Comparison of ENCODE assay signal across 24 cellular contexts in the genomic region with DNA sequence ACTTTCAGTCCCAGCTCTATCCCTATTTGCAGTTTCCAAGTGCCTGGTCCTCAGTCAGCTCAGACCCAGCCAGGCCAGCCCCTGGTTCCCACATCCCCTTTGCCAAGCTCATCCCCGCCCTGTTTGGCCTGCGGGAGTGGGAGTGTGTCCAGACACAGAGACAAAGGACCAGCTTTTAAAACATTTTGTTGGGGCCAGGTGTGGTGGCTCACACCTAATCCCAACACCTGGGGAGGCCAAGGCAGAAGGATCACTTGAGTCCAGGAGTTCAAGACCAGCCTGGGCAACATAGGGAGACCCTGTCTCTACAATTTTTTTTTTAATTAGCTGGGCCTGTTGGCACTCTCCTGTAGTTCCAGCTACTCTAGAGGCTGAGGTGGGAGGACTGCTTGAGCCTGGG. TPM values are rescaled to one million over a fixed set of nuclear protein-coding genes. Genes with fewer than 3 reads are reported as not detected.
DNase-seq lines count a peak whose midpoint lies in the region; ATAC-seq and FAIRE-seq lines count a peak whose summit lies in the region.
"Had no signal": no experiment of that assay in that cellular context is flagged by ENCODE, and none has a peak within 500 bp of the region (broad histone marks: within the 10 kb centered on the region; RNA-seq: fewer than 3 reads in every experiment).

No MANE protein-coding gene starts in this region.

- peak overlapping the region; percentile 87 for H2BK120ac ChIP-seq in neuronal stem cell (ENCODE audit: low read depth, low read length)

- H2AFZ ChIP-seq in neuronal stem cell (ENCODE audit: low read length) = no peak overlapping the region
- H2AFZ ChIP-seq: GM23338 had no signal

- no peak overlapping the region for H3K4ac ChIP-seq in neuronal stem cell (ENCODE audit: low read length)

- H3K14ac ChIP-seq in neuronal stem cell (ENCODE audit: low read length) = no peak overlapping the region

- no peak overlapping the region for H3K4me2 ChIP-seq in neuronal stem cell (ENCODE audit: insufficient read depth, low read length, poor library complexity, severe bottlenecking)
- H3K4me2 ChIP-seq: A549; BLaER1 treated with 17β-estradiol and CSF1 and Interleukin-3, amounts not matched to agents 10 nM and 100 nM; GM23338 had no signal

- no peak overlapping the region for H2BK12ac ChIP-seq in neuronal stem cell (ENCODE audit: low read length)

- no peak overlapping the region for H2BK15ac ChIP-seq in neuronal stem cell (ENCODE audit: low read length)

- FAIRE-seq in HTR-8/SVneo (lab: Jason Lieb, UNC) = peak; percentile 38
- FAIRE-seq: A549, D721Med, GM12878 had no signal

- H3K36me3 ChIP-seq in neuronal stem cell (replicated peaks in 1 of 2; ENCODE audit: control insufficient read depth in 2 of 2, insufficient read depth in 2 of 2, low read length in 2 of 2) = no peaks in the 10 kb centered on the region
- H3K36me3 ChIP-seq: BE2C; BLaER1 treated with 17β-estradiol and CSF1 and Interleukin-3, amounts not matched to agents 10 nM and 100 nM had no signal

- no peaks in the 10 kb centered on the region for H3K4me1 ChIP-seq in neuronal stem cell (ENCODE audit: control insufficient read depth in 2 of 2, insufficient read depth in 1 of 2, low read depth in 1 of 2, low read length in 2 of 2)
- H3K4me1 ChIP-seq: BE2C; BLaER1 treated with 17β-estradiol and CSF1 and Interleukin-3, amounts not matched to agents 10 nM and 100 nM had no signal

- no peak overlapping the region for H3K9ac ChIP-seq in neuronal stem cell (ENCODE audit: low read depth, low read length, poor library complexity)

- no peak for DNase-seq in HTR-8/SVneo (ENCODE audit: insufficient read length, low spot score)
- no peak for DNase-seq in central memory CD8-positive, alpha-beta T cell (ENCODE audit: low spot score in 2 of 2)
- no peak for DNase-seq in neuronal stem cell (ENCODE audit: low spot score)
- DNase-seq: 8988T; ACHN; AML-193; BE2C; CD4-positive, alpha-beta T cell; CD8-positive, alpha-beta memory T cell; DMS 273 treated with DMSO at 0.1 percent for 48 hours; DMS79; EL; GDM1; H9 had no signal

- no peaks in the 10 kb centered on the region for H3K9me3 ChIP-seq in neuronal stem cell (replicated peaks in 1 of 2; ENCODE audit: control insufficient read depth in 2 of 2, insufficient read depth in 1 of 2, low read depth in 1 of 2, low read length in 2 of 2)
- H3K9me3 ChIP-seq: A549; BE2C; BLaER1 treated with 17β-estradiol and CSF1 and Interleukin-3, amounts not matched to agents 10 nM and 100 nM had no signal

- no peak overlapping the region for H3K23ac ChIP-seq in neuronal stem cell (ENCODE audit: low read depth, low read length, poor library complexity)

- H3K9me3 Mint-ChIP-seq in central memory CD8-positive, alpha-beta T cell = no peaks in the 10 kb centered on the region
- H3K9me3 Mint-ChIP-seq: CD14-positive monocyte; CD4-positive, alpha-beta T cell; CD8-positive, alpha-beta memory T cell; GM23338 had no signal

- H2BK5ac ChIP-seq in neuronal stem cell (ENCODE audit: low read length) = no peak overlapping the region

- no peak overlapping the region for H2AK5ac ChIP-seq in neuronal stem cell (ENCODE audit: low read depth, low read length)

- peaks cover 0 to 12% (median 0%) of the 10 kb centered on the region in 3 experiments for H3K27me3 ChIP-seq in neuronal stem cell (ENCODE audit: control insufficient read depth in 3 of 3, insufficient read depth in 3 of 3, low read depth in 1 of 3, low read length in 3 of 3)
- H3K27me3 ChIP-seq: BE2C; BLaER1 treated with 17β-estradiol and CSF1 and Interleukin-3, amounts not matched to agents 10 nM and 100 nM had no signal

- H3K18ac ChIP-seq in neuronal stem cell (ENCODE audit: low read length) = no peak overlapping the region

- H3K79me1 ChIP-seq in neuronal stem cell (ENCODE audit: low read depth, low read length) = peaks cover 1% of the 10 kb centered on the region

- no peak overlapping the region for H3K4me3 ChIP-seq in neuronal stem cell (ENCODE audit: low read length in 2 of 2)
- H3K4me3 ChIP-seq: A549; BLaER1 treated with 17β-estradiol and CSF1 and Interleukin-3, amounts not matched to agents 10 nM and 100 nM; GM12878; GM23338 had no signal

- peaks cover under 1% of the 10 kb centered on the region for H3K27me3 Mint-ChIP-seq in central memory CD8-positive, alpha-beta T cell

- no peak overlapping the region for H3K27ac ChIP-seq in neuronal stem cell (replicated peaks; ENCODE audit: low read length)
- H3K27ac ChIP-seq: A549; BLaER1 treated with 17β-estradiol and CSF1 and Interleukin-3, amounts not matched to agents 10 nM and 100 nM had no signal

- peak overlapping the region; percentile 42 for H3K27ac Mint-ChIP-seq in central memory CD8-positive, alpha-beta T cell (ENCODE audit: low read depth)
- H3K27ac Mint-ChIP-seq: CD14-positive monocyte; CD4-positive, alpha-beta T cell; GM23338 had no signal

- H4K91ac ChIP-seq in neuronal stem cell (ENCODE audit: low read depth, low read length, poor library complexity) = no peak overlapping the region

- H4K8ac ChIP-seq in neuronal stem cell (ENCODE audit: low read depth, low read length) = no peak overlapping the region

- H3K4me1 Mint-ChIP-seq in central memory CD8-positive, alpha-beta T cell = peaks cover 6% of the 10 kb centered on the region
- H3K4me1 Mint-ChIP-seq: CD14-positive monocyte, GM23338 had no signal

- no peak overlapping the region for H3K4me3 Mint-ChIP-seq in central memory CD8-positive, alpha-beta T cell
- H3K4me3 Mint-ChIP-seq: CD14-positive monocyte; CD4-positive, alpha-beta T cell; CD8-positive, alpha-beta memory T cell; GM23338; H9 had no signal

- ATAC-seq in central memory CD8-positive, alpha-beta T cell (replicated peaks; ENCODE audit: extremely low read depth, poor library complexity, severe bottlenecking) = no peak
- ATAC-seq in HG02678 (IDR thresholded peaks at IDR 0.05; ENCODE audit: unreplicated experiment) (no peak), GM19463 (IDR thresholded peaks at IDR 0.05; ENCODE audit: unreplicated experiment) (no peak), HG03025 (IDR thresholded peaks at IDR 0.05; ENCODE audit: low FRiP score, unreplicated experiment) (no peak)
- ATAC-seq: A549, GM12878, GM23338, HCT116 had no signal

- no CpG with 5 or more reads among the region's 2 CpGs for WGBS in neuronal stem cell (ENCODE audit: extremely low coverage in 2 of 2, insufficient read length in 2 of 2, insufficient replicate concordance in 1 of 2), 2 donors

- H3K36me3 Mint-ChIP-seq in central memory CD8-positive, alpha-beta T cell (ENCODE audit: insufficient read depth) = peaks cover 3% of the 10 kb centered on the region
- H3K36me3 Mint-ChIP-seq: CD14-positive monocyte; CD8-positive, alpha-beta memory T cell had no signal

RNA-seq across cellular contexts. Expression of a gene that starts 1.7 kb away (rescaled TPM):
- not detected for polyA plus RNA-seq in neuronal stem cell (2013, experiment 1 of 2)
- polyA plus RNA-seq in neuronal stem cell (2013, experiment 2 of 2) = not detected
- polyA plus RNA-seq: A549; CD14-positive monocyte; CD8-positive, alpha-beta memory T cell; GM12878 had no signal
